In the genomic region with DNA sequence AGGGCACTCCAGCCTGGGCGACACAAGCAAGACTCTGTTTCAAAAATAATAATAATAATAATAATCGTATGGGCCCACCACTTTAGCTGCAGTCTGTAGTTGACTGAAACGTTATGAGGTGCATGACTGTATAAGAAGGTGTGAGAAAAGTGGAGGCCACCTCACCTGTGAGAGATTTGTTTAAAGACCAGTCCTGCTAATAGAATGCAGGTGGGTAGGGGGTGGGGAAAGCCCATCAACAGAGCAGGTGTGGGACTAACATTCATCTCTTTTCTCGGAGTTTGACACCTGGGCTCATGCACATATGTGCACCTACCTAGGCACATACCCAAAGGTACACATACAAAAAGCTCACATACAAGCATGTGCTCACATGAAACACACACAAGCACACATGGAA, we compare ENCODE assay signal across 17 cellular contexts.
DNase-seq lines count a peak whose midpoint lies in the region; ATAC-seq, FAIRE-seq and TF ChIP-seq lines count a peak whose summit lies in the region.
"Had no signal": no experiment of that assay in that cellular context is flagged by ENCODE, and none has a peak within 500 bp of the region (broad histone marks: within the 10 kb centered on the region; RNA-seq: fewer than 3 reads in every experiment).

No MANE protein-coding gene starts in this region.

- no peak overlapping the region for H3K23ac ChIP-seq in IMR-90 (ENCODE audit: low read depth, low read length)

- no peak overlapping the region for H3K14ac ChIP-seq in IMR-90 (replicated peaks; ENCODE audit: low read depth, low read length)

- H3K9me1 ChIP-seq in IMR-90 (ENCODE audit: insufficient read depth, low read length) = peaks cover 12% of the 10 kb centered on the region

- no peak overlapping the region for H4K91ac ChIP-seq in IMR-90 (ENCODE audit: insufficient read depth, low read depth, low read length)

- TF ChIP-seq CTCF in A549 (IDR thresholded peaks at IDR 0.05) (no peak), IMR-90 (conservative IDR thresholded peaks at IDR 0.05; ENCODE audit: low read depth, low read length) (no peak), mammary epithelial cell (conservative IDR thresholded peaks at IDR 0.05 in 1 of 2, IDR thresholded peaks at IDR 0.05 in 1 of 2; ENCODE audit: extremely low read depth in 1 of 2, insufficient read depth in 1 of 2, low read depth in 1 of 2, low read length in 2 of 2) (no peak), nephron progenitor cell (IDR thresholded peaks at IDR 0.05) (no peak), upper lobe of right lung (IDR thresholded peaks at IDR 0.05) (no peak)

- WGBS in A549 (ENCODE audit: missing lambda C conversion rate) = 75% methylated on average over 4 of the region's 4 CpGs
- no CpG with 5 or more reads among the region's 4 CpGs for WGBS in IMR-90 (ENCODE audit: extremely low coverage in 2 of 2, insufficient read length in 1 of 2), 2 experiments
- WGBS in mammary epithelial cell (ENCODE audit: low coverage, missing lambda C conversion rate) = 92% methylated on average over 4 of the region's 4 CpGs

- no peak for DNase-seq in A549 (ENCODE audit: low read depth in 1 of 2, low spot score in 1 of 2)
- no peak for DNase-seq in IMR-90
- DNase-seq in mammary epithelial cell = no peak
- no peak for DNase-seq in nephron progenitor cell
- no peak for DNase-seq in DMS153 treated with DMSO at 0.1 percent for 48 hours (lab: John Stamatoyannopoulos, UW; ENCODE audit: unreplicated experiment)
- no peak for DNase-seq in upper lobe of right lung
- no peak for DNase-seq in iPS-NIHi7 (ENCODE audit: extremely low spot score)
- no peak for DNase-seq in NCI-H345 (lab: John Stamatoyannopoulos, UW)
- DNase-seq: activated CD8-positive, alpha-beta T cell treated with anti-CD3 and anti-CD28 coated beads for 36 hours; DMS79; left cardiac atrium; natural killer cell; Right ventricle myocardium superior; substantia nigra had no signal

- H3K79me2 ChIP-seq in mammary epithelial cell (ENCODE audit: insufficient read depth, low read length) = no peaks in the 10 kb centered on the region

- H3K27ac Mint-ChIP-seq in nephron progenitor cell = peak overlapping the region; percentile 59
- H3K27ac Mint-ChIP-seq: activated CD8-positive, alpha-beta T cell treated with anti-CD3 and anti-CD28 coated beads for 36 hours; mesothelial cell of epicardium; natural killer cell had no signal

- no peaks in the 10 kb centered on the region for H3K9me3 Mint-ChIP-seq in nephron progenitor cell
- H3K9me3 Mint-ChIP-seq: activated CD8-positive, alpha-beta T cell treated with anti-CD3 and anti-CD28 coated beads for 36 hours; central memory CD8-positive, alpha-beta T cell; mesothelial cell of epicardium; natural killer cell had no signal

- POLR2A ChIA-PET in A549 (lab: Yijun Ruan, JAX) = interaction anchor here (0.9 to 4.3 kb wide), 6 partner anchors 9 to 73 kb away, joined by 4 to 173 read pairs (median 5); partner anchors contain the start of gene TOB1
- POLR2A ChIA-PET in IMR-90 (lab: Charles Lee; ENCODE audit: unreplicated experiment) = no interaction called here

- intact Hi-C loops in IMR-90 (cut with micrococcal nuclease) = no loop called here
- intact Hi-C loops in mammary epithelial cell (cut with micrococcal nuclease) = no loop called here
- intact Hi-C loops in upper lobe of right lung (cut with DNase I) = no loop called here

- 0 out of 2 replicates have a peak overlapping the region, but pooled peaks have one; percentile 71 for H2AK5ac ChIP-seq in IMR-90 (ENCODE audit: low read depth, low read length)

- no peak overlapping the region for H2BK15ac ChIP-seq in IMR-90 (ENCODE audit: low read depth, low read length)

- H3K27me3 Mint-ChIP-seq in nephron progenitor cell (ENCODE audit: low read depth, poor library complexity) = peaks cover 17% of the 10 kb centered on the region
- H3K27me3 Mint-ChIP-seq: activated CD8-positive, alpha-beta T cell treated with anti-CD3 and anti-CD28 coated beads for 36 hours; central memory CD8-positive, alpha-beta T cell had no signal

- no peak overlapping the region for H3K4me3 ChIP-seq in A549
- no peak overlapping the region for H3K4me3 ChIP-seq in IMR-90 (ENCODE audit: insufficient read depth, low read depth, low read length)
- H3K4me3 ChIP-seq in mammary epithelial cell (replicated peaks in 1 of 3; ENCODE audit: insufficient read depth in 1 of 3, low read depth in 2 of 3, low read length in 3 of 3) = no peak overlapping the region
- no peak overlapping the region for H3K4me3 ChIP-seq in upper lobe of right lung

- no peak overlapping the region for H3K4ac ChIP-seq in IMR-90 (ENCODE audit: low read depth, low read length)

- H3K56ac ChIP-seq in IMR-90 (ENCODE audit: extremely low read depth, insufficient read depth, low read length) = no peak overlapping the region

- no peak overlapping the region for H2BK20ac ChIP-seq in IMR-90 (ENCODE audit: low read depth, low read length)

- H3K9ac ChIP-seq in IMR-90 (ENCODE audit: low read depth, low read length) (no peak overlapping the region), mammary epithelial cell (ENCODE audit: insufficient read depth, low read length) (no peak overlapping the region)
- H3K9ac ChIP-seq: KMS-11 had no signal

- in situ Hi-C loops in IMR-90 (cut with MboI; ENCODE audit: low sequenced_read_pairs) (no loop called here), mammary epithelial cell (cut with MboI; ENCODE audit: low sequenced_read_pairs in 2 of 2) (no loop called here)

- H3K79me1 ChIP-seq in IMR-90 (ENCODE audit: low read depth in 1 of 2, low read length in 2 of 2) = no peaks in the 10 kb centered on the region

- H3K9me3 ChIP-seq in A549 = 0 out of 3 replicates have a peak, but pooled peaks cover 2% of the 10 kb centered on the region
- no peaks in the 10 kb centered on the region for H3K9me3 ChIP-seq in IMR-90 (ENCODE audit: control insufficient read depth, insufficient read depth, low read length)
- no peaks in the 10 kb centered on the region for H3K9me3 ChIP-seq in mammary epithelial cell (replicated peaks; ENCODE audit: insufficient read depth, low read length)
- no peaks in the 10 kb centered on the region for H3K9me3 ChIP-seq in upper lobe of right lung

- TF ChIP-seq POLR2A in A549 (IDR thresholded peaks at IDR 0.05; ENCODE audit: low read length) = no peak
- no peak for TF ChIP-seq POLR2A in IMR-90 (IDR thresholded peaks at IDR 0.05; ENCODE audit: low read depth, low read length)

- H3K4me3 Mint-ChIP-seq in nephron progenitor cell = no peak overlapping the region
- H3K4me3 Mint-ChIP-seq: activated CD8-positive, alpha-beta T cell treated with anti-CD3 and anti-CD28 coated beads for 36 hours; central memory CD8-positive, alpha-beta T cell; mesothelial cell of epicardium; natural killer cell had no signal

- dilution Hi-C loops in IMR-90 (cut with HindIII; ENCODE audit: low sequenced_read_pairs, unreplicated experiment) (no loop called here), mammary epithelial cell (cut with HindIII; ENCODE audit: low sequenced_read_pairs) (no loop called here)

- H3K36me3 ChIP-seq in IMR-90 (ENCODE audit: control insufficient read depth, insufficient read depth, low read length) (no peaks in the 10 kb centered on the region), mammary epithelial cell (ENCODE audit: insufficient read depth, low read length) (no peaks in the 10 kb centered on the region), upper lobe of right lung (no peaks in the 10 kb centered on the region)

- H4K20me1 ChIP-seq in IMR-90 (ENCODE audit: insufficient read depth, low read length) (no peaks in the 10 kb centered on the region), mammary epithelial cell (ENCODE audit: insufficient read depth, low read length) (no peaks in the 10 kb centered on the region)

- CTCF ChIA-PET in A549 (lab: Yijun Ruan, JAX) = interaction anchor here (0.5 to 28.2 kb wide), 11 partner anchors 10 to 1970 kb away, joined by 3 to 1502 read pairs (median 4); partner anchors contain the start of genes NME1 and TOB1
- CTCF ChIA-PET in IMR-90 (lab: Yijun Ruan, JAX) = interaction anchor here (0.8 kb wide), 1 partner anchor 48 kb away, joined by 4 read pairs; no protein-coding TSS in a partner anchor
- CTCF ChIA-PET in mammary epithelial cell (lab: Charles Lee; ENCODE audit: low non-redundant PET) = no interaction called here

- H3K18ac ChIP-seq in IMR-90 (ENCODE audit: low read depth, low read length) = no peak overlapping the region

- H3K27me3 ChIP-seq in IMR-90 (ENCODE audit: control insufficient read depth, insufficient read depth, low read length) (no peaks in the 10 kb centered on the region), mammary epithelial cell (ENCODE audit: insufficient read depth, low read length) (no peaks in the 10 kb centered on the region), upper lobe of right lung (no peaks in the 10 kb centered on the region)

- ATAC-seq in A549 (no peak), IMR-90 (ENCODE audit: low read depth) (no peak), upper lobe of right lung (no peak)
- ATAC-seq: activated CD8-positive, alpha-beta T cell treated with anti-CD3 and anti-CD28 coated beads for 36 hours; natural killer cell had no signal

- no peak for TF ChIP-seq RAD21 in A549 (conservative IDR thresholded peaks at IDR 0.05 in 1 of 2, IDR thresholded peaks at IDR 0.05 in 1 of 2)
- TF ChIP-seq RAD21 in IMR-90 (IDR thresholded peaks at IDR 0.05; ENCODE audit: low read length) = no peak

- no peaks in the 10 kb centered on the region for H3K36me3 Mint-ChIP-seq in nephron progenitor cell (ENCODE audit: low read depth)
- H3K36me3 Mint-ChIP-seq: mesothelial cell of epicardium, natural killer cell had no signal

- no peak overlapping the region for H2BK5ac ChIP-seq in IMR-90 (ENCODE audit: low read depth, low read length, poor library complexity, severe bottlenecking)

- H2AFZ ChIP-seq in IMR-90 (replicated peaks; ENCODE audit: low read length, poor library complexity) = no peak overlapping the region
- no peak overlapping the region for H2AFZ ChIP-seq in mammary epithelial cell (ENCODE audit: low read depth, low read length)

- no peak overlapping the region for H2AK9ac ChIP-seq in IMR-90 (replicated peaks; ENCODE audit: low read depth, low read length, poor library complexity)

- H3K4me2 ChIP-seq in A549 (peak overlapping the region; percentile 56), IMR-90 (ENCODE audit: low read depth, low read length) (no peak overlapping the region), mammary epithelial cell (ENCODE audit: insufficient read depth, low read depth, low read length) (no peak overlapping the region)
- H3K4me2 ChIP-seq: KMS-11 had no signal

- no peak overlapping the region for H4K8ac ChIP-seq in IMR-90 (ENCODE audit: low read depth in 2 of 2, low read length in 2 of 2)

- no peak overlapping the region for H2BK120ac ChIP-seq in IMR-90 (ENCODE audit: low read depth, low read length)

- no peak overlapping the region for H4K5ac ChIP-seq in IMR-90 (ENCODE audit: low read depth, low read length)

- peak overlapping the region; percentile 94 to 98 for H3K27ac ChIP-seq in A549
- H3K27ac ChIP-seq in IMR-90 (ENCODE audit: insufficient read depth, low read length) = no peak overlapping the region
- H3K27ac ChIP-seq in mammary epithelial cell (ENCODE audit: insufficient read depth, low read depth, low read length) = peak overlapping the region; percentile 71
- no peak overlapping the region for H3K27ac ChIP-seq in upper lobe of right lung
- H3K27ac ChIP-seq: KMS-11 had no signal

- no peak for TF ChIP-seq EP300 in A549 (IDR thresholded peaks at IDR 0.05)

- BruUV-seq in IMR-90 (replicated peaks; lab: Mats Ljungman, UMichigan) (no TSS peak), mammary epithelial cell (replicated peaks; lab: Mats Ljungman, UMichigan) (no TSS peak)

- FAIRE-seq in A549 (lab: Jason Lieb, UNC) = no peak

- H3K4me1 ChIP-seq in A549 = peaks cover 73% of the 10 kb centered on the region
- peaks cover 7% of the 10 kb centered on the region for H3K4me1 ChIP-seq in IMR-90 (ENCODE audit: control insufficient read depth, insufficient read depth, low read length)
- peaks cover 45% of the 10 kb centered on the region for H3K4me1 ChIP-seq in mammary epithelial cell (ENCODE audit: insufficient read depth, low read length)
- peaks cover 24% of the 10 kb centered on the region for H3K4me1 ChIP-seq in upper lobe of right lung

- H3K4me1 Mint-ChIP-seq in nephron progenitor cell = peaks cover 63% of the 10 kb centered on the region

Comparison
In these comparisons a context has a peak if more than half of its experiments do, and no peak if none do; other contexts are left out.
1. H3K27ac ChIP-seq: peak in A549 (2 of 2) and mammary epithelial cell (single experiment); none in IMR-90 (single experiment) and upper lobe of right lung (single experiment).